ENCODE assay signal across 8 cellular contexts in genomic region chr16:84952335-84953050, GRCh38. TPM values are rescaled to one million over a fixed set of nuclear protein-coding genes. Genes with fewer than 3 reads are reported as not detected.
A peak's percentile ranks its signal among the peaks of the same experiment; 100 is the strongest.
DNase-seq lines count a peak whose midpoint lies in the region; ATAC-seq and TF ChIP-seq lines count a peak whose summit lies in the region.

No MANE protein-coding gene starts in this region.

- no peak overlapping the region for H3K9ac ChIP-seq in DND-41 (ENCODE audit: low read depth, low read length)

- H3K4me1 ChIP-seq in DND-41 (ENCODE audit: insufficient read depth, low read length): no peaks in the 10 kb centered on the region
- H3K4me1 ChIP-seq in lung (ENCODE audit: control insufficient read depth in 2 of 2, insufficient read depth in 2 of 2, low read length in 2 of 2): peaks cover 0 to 5% of the 10 kb centered on the region in 2 donors

- intact Hi-C loops in dorsolateral prefrontal cortex (cut with DNase I): loop anchor here (1.0 to 10.0 kb wide), 5 partner anchors 28 to 328 kb away; no protein-coding TSS in a partner anchor

- peak; percentile 73 for DNase-seq in DND-41
- DNase-seq in NCI-H526 (lab: John Stamatoyannopoulos, UW): peak; percentile 17 to 76
- DNase-seq in activated CD4-positive, alpha-beta T cell treated with anti-CD3 and anti-CD28 coated beads, Interleukin-2, amount 50 U/mL, for 24 hours (ENCODE audit: low read depth in 1 of 2, low spot score in 1 of 2): peak; percentile 44 to 63
- DNase-seq in dorsolateral prefrontal cortex: peak; percentile 53 to 86 (median 73)
- DNase-seq in lung (ENCODE audit: low spot score): peak; percentile 84
- peak; percentile 37 to 54 (median 38) for DNase-seq in stimulated activated CD4-positive, alpha-beta T cell treated with anti-CD3 and anti-CD28 coated beads, TNF-alpha, amount 100 ng/mL, for 4 hours (ENCODE audit: low read depth in 3 of 3)

- no peak overlapping the region for H3K4me2 ChIP-seq in DND-41 (ENCODE audit: insufficient read depth, low read length)

- ATAC-seq in DND-41 (ENCODE audit: insufficient read depth, low read depth) (peak; percentile 91), HG02884 (IDR thresholded peaks at IDR 0.05; ENCODE audit: unreplicated experiment) (peak; percentile 54), lung (ENCODE audit: insufficient read depth, low FRiP score) (peak; percentile 87), HG03571 (IDR thresholded peaks at IDR 0.05; ENCODE audit: unreplicated experiment) (no peak)

- peak; percentile 88 for TF ChIP-seq CTCF in DND-41 (IDR thresholded peaks at IDR 0.05; ENCODE audit: borderline replicate concordance, extremely low read depth, low read length, poor library complexity, severe bottlenecking)
- peak; percentile 77 to 97 (median 94) for TF ChIP-seq CTCF in dorsolateral prefrontal cortex (IDR thresholded peaks at IDR 0.05 in 54 of 56, conservative IDR thresholded peaks at IDR 0.05 in 2 of 56; ENCODE audit: low read depth in 1 of 56, partially characterized antibody in 56 of 56)
- TF ChIP-seq CTCF in lung (IDR thresholded peaks at IDR 0.05; ENCODE audit: control extremely low read depth, extremely low read depth): peak; percentile 81

- H3K36me3 ChIP-seq in DND-41 (ENCODE audit: insufficient read depth, low read length) (no peaks in the 10 kb centered on the region), lung (ENCODE audit: control insufficient read depth in 2 of 2, insufficient read depth in 2 of 2, low read length in 2 of 2) (no peaks in the 10 kb centered on the region)

- no peak overlapping the region for H3K27ac ChIP-seq in DND-41 (ENCODE audit: low read length)
- peak overlapping the region in 3 of 59 donors; percentile 14 to 28 (median 19) for H3K27ac ChIP-seq in dorsolateral prefrontal cortex
- no peak overlapping the region for H3K27ac ChIP-seq in lung (ENCODE audit: low read depth in 1 of 2, low read length in 1 of 2)

- H4K20me1 ChIP-seq in DND-41 (ENCODE audit: insufficient read depth, low read length): peaks cover 16% of the 10 kb centered on the region

- H3K9me3 ChIP-seq in DND-41 (ENCODE audit: insufficient read depth, low read length, severe bottlenecking) (no peaks in the 10 kb centered on the region), lung (ENCODE audit: control insufficient read depth in 2 of 2, insufficient read depth in 1 of 2, low read length in 1 of 2) (no peaks in the 10 kb centered on the region)

- WGBS in lung, 2 donors: 45 to 54% methylated on average over 11 of the region's 11 CpGs

- H3K4me3 ChIP-seq in DND-41 (ENCODE audit: low read depth in 1 of 2, low read length in 2 of 2): no peak overlapping the region
- no peak overlapping the region for H3K4me3 ChIP-seq in dorsolateral prefrontal cortex
- no peak overlapping the region for H3K4me3 ChIP-seq in lung

- H3K27me3 ChIP-seq in DND-41 (ENCODE audit: insufficient read depth, low read length, poor library complexity): no peaks in the 10 kb centered on the region
- no peaks in the 10 kb centered on the region for H3K27me3 ChIP-seq in dorsolateral prefrontal cortex
- H3K27me3 ChIP-seq in lung (ENCODE audit: control insufficient read depth, insufficient read depth): no peaks in the 10 kb centered on the region

- no peak overlapping the region for H2AFZ ChIP-seq in DND-41 (ENCODE audit: low read depth, low read length)

- H3K79me2 ChIP-seq in DND-41 (ENCODE audit: insufficient read depth, low read length): no peaks in the 10 kb centered on the region

RNA-seq across cellular contexts. Expression of gene ZDHHC7, which starts 58.8 kb away (rescaled TPM):
- total RNA-seq in dorsolateral prefrontal cortex (10 to 100 TPM; 22.0 to 43.5 (median 31.1) TPM), lung (10 to 100 TPM; 51.7 to 61.1 TPM)
- 10 to 100 TPM; 23.6 to 39.1 TPM for polyA plus RNA-seq in lung
